In genomic region chrX:149950681-149951080, GRCh38 we compare ENCODE assay signal across 9 cellular contexts. TPM values are rescaled to one million over a fixed set of nuclear protein-coding genes. Genes with fewer than 3 reads are reported as not detected.
DNase-seq lines count a peak whose midpoint lies in the region; ATAC-seq, FAIRE-seq and TF ChIP-seq lines count a peak whose summit lies in the region.
"Had no signal": no experiment of that assay in that cellular context is flagged by ENCODE, and none has a peak within 500 bp of the region (broad histone marks: within the 10 kb centered on the region; RNA-seq: fewer than 3 reads in every experiment).

No MANE protein-coding gene starts in this region.

- H3K9me3 Mint-ChIP-seq in stimulated activated naive CD8-positive, alpha-beta T cell treated with anti-CD3 and anti-CD28 coated beads, Interleukin-15, amount 100 ng/mL, for 72 hours, result no peaks in the 10 kb centered on the region

- no peaks in the 10 kb centered on the region for H3K27me3 Mint-ChIP-seq in stimulated activated naive CD8-positive, alpha-beta T cell treated with anti-CD3 and anti-CD28 coated beads, Interleukin-15, amount 100 ng/mL, for 72 hours

- no peaks in the 10 kb centered on the region for H3K9me3 ChIP-seq in PC-9 (ENCODE audit: insufficient read depth, low read depth)

- H2AFZ ChIP-seq in PC-9, result no peak overlapping the region

- H3K9me2 ChIP-seq in PC-9 (ENCODE audit: insufficient read depth), result no peaks in the 10 kb centered on the region

- intact Hi-C loops in PC-9 (cut with micrococcal nuclease; ENCODE audit: unreplicated experiment) (loop anchor here (1.0 kb wide), 1 partner anchor 731 kb away; no protein-coding TSS in a partner anchor), sciatic nerve (cut with DNase I) (no loop called here)

- DNase-seq in AG20443 (ENCODE audit: low spot score) (peak; percentile 42), GM19239 (ENCODE audit: insufficient read length, low spot score) (no peak), PC-9 (no peak), fibroblast of mammary gland (ENCODE audit: low read depth) (peak; percentile 69), sciatic nerve (ENCODE audit: low spot score) (no peak)
- no peak for DNase-seq in stimulated activated naive CD8-positive, alpha-beta T cell treated with anti-CD3 and anti-CD28 coated beads, Interleukin-15, amount 100 ng/mL, for 72 hours

- no peak overlapping the region for H3K4me2 ChIP-seq in PC-9

- CTCF ChIA-PET in PC-9 (lab: Charles Lee), result interaction anchor here (1.0 kb wide), 1 partner anchor 11 kb away, joined by 5 read pairs; no protein-coding TSS in a partner anchor

- no peaks in the 10 kb centered on the region for H3K4me1 Mint-ChIP-seq in stimulated activated naive CD8-positive, alpha-beta T cell treated with anti-CD3 and anti-CD28 coated beads, Interleukin-15, amount 100 ng/mL, for 72 hours

- POLR2A ChIA-PET in PC-9 (lab: Charles Lee; ENCODE audit: unreplicated experiment), result interaction anchor here (0.7 kb wide), 1 partner anchor 620 kb away, joined by 6 read pairs; no protein-coding TSS in a partner anchor

- 0 out of 2 replicates have a peak, but pooled peaks cover 6% of the 10 kb centered on the region for H4K20me1 ChIP-seq in PC-9 (ENCODE audit: insufficient read depth)

- no TSS peak for BruUV-seq in PC-9 (replicated peaks; lab: Mats Ljungman, UMichigan)

- peak; percentile 84 for TF ChIP-seq CTCF in PC-9 (conservative IDR thresholded peaks at IDR 0.05)
- TF ChIP-seq CTCF in fibroblast of mammary gland (conservative IDR thresholded peaks at IDR 0.05; ENCODE audit: control insufficient read depth, insufficient read depth, low read depth, low read length), result peak; percentile 56

- no peak overlapping the region for H3K4me3 Mint-ChIP-seq in stimulated activated naive CD8-positive, alpha-beta T cell treated with anti-CD3 and anti-CD28 coated beads, Interleukin-15, amount 100 ng/mL, for 72 hours

- H3K79me2 ChIP-seq in PC-9 (ENCODE audit: low read depth), result no peaks in the 10 kb centered on the region

- peaks cover 7% of the 10 kb centered on the region; the same call in 1 of the 2 replicates for H3F3A ChIP-seq in PC-9 (ENCODE audit: insufficient read depth, low read depth)

- no peak overlapping the region for H3K27ac Mint-ChIP-seq in stimulated activated naive CD8-positive, alpha-beta T cell treated with anti-CD3 and anti-CD28 coated beads, Interleukin-15, amount 100 ng/mL, for 72 hours

- H3K4me1 ChIP-seq in PC-9 (replicated peaks; ENCODE audit: insufficient read depth), result no peaks in the 10 kb centered on the region

- H3K27ac ChIP-seq in PC-9, result no peak overlapping the region

- ATAC-seq in sciatic nerve, result peak; percentile 38
- no peak for ATAC-seq in stimulated activated naive CD8-positive, alpha-beta T cell treated with anti-CD3 and anti-CD28 coated beads, Interleukin-15, amount 100 ng/mL, for 72 hours
- ATAC-seq in HG03280 (IDR thresholded peaks at IDR 0.05; ENCODE audit: unreplicated experiment), result no peak
- no peak for ATAC-seq in GM18907 (IDR thresholded peaks at IDR 0.05; ENCODE audit: unreplicated experiment)

- peak; percentile 66 for FAIRE-seq in GM19239 (lab: Jason Lieb, UNC)
- FAIRE-seq: frontal cortex had no signal

- no peak overlapping the region for H3K4me3 ChIP-seq in PC-9
- no peak overlapping the region for H3K4me3 ChIP-seq in fibroblast of mammary gland (ENCODE audit: control insufficient read depth, low read depth, low read length)

- no peaks in the 10 kb centered on the region for H3K27me3 ChIP-seq in PC-9 (ENCODE audit: insufficient read depth, low read depth)

- peaks cover 11% of the 10 kb centered on the region for H3K36me3 ChIP-seq in PC-9 (ENCODE audit: low read depth)

RNA-seq across cellular contexts. Expression of gene EOLA2, which starts 12.4 kb away (rescaled TPM):
- total RNA-seq in PC-9 (2021), result 44.3 and 49.2 TPM in 2 replicates
- total RNA-seq in sciatic nerve, result 24.5 TPM

RNA-seq across cellular contexts. Expression of gene HSFX4, which starts 21.3 kb away (rescaled TPM):
- total RNA-seq in PC-9 (2021) (not detected in 2 replicates), sciatic nerve (not detected)
- total RNA-seq: frontal cortex had no signal

Comparison
In these comparisons a context has a peak if more than half of its experiments do, and no peak if none do; other contexts are left out.
1. DNase-seq: peak in AG20443 (single experiment) and fibroblast of mammary gland (single experiment); none in GM19239 (single experiment), PC-9 (0 of 2), sciatic nerve (single experiment) and stimulated activated naive CD8-positive, alpha-beta T cell treated with anti-CD3 and anti-CD28 coated beads, Interleukin-15, amount 100 ng/mL, for 72 hours (0 of 2).